8 cellular contexts compared by ENCODE assay signal in genomic region chr10:31760674-31761081, GRCh38.
DNase-seq lines count a peak whose midpoint lies in the region; ATAC-seq and TF ChIP-seq lines count a peak whose summit lies in the region.

No MANE protein-coding gene starts in this region.

- H3K27ac Mint-ChIP-seq in natural killer cell treated with Interleukin-12 subunit alpha and Interleukin-12 subunit beta and Interleukin-15 and Interleukin-18, amount 100 ng/mL, for 72 hours: peak overlapping the region; percentile 58 to 94

- intact Hi-C loops in colonic mucosa (cut with DNase I): no loop called here

- H3K27me3 ChIP-seq in BLaER1 treated with 17β-estradiol and CSF1 and Interleukin-3, amounts not matched to agents 10 nM and 100 nM: no peaks in the 10 kb centered on the region
- H3K27me3 ChIP-seq in colonic mucosa: no peaks in the 10 kb centered on the region

- H3K9me3 ChIP-seq in BLaER1 treated with 17β-estradiol and CSF1 and Interleukin-3, amounts not matched to agents 10 nM and 100 nM (replicated peaks in 1 of 11): 0 out of 22 replicates have a peak, but pooled peaks cover 0 to 5% (median 0%) of the 10 kb centered on the region in 11 experiments
- no peaks in the 10 kb centered on the region for H3K9me3 ChIP-seq in colonic mucosa

- peak overlapping the region; percentile 28 to 89 (median 48); a peak in 18 of 20 replicates for H3K4me3 ChIP-seq in BLaER1 treated with 17β-estradiol and CSF1 and Interleukin-3, amounts not matched to agents 10 nM and 100 nM
- H3K4me3 ChIP-seq in colonic mucosa: peak overlapping the region; percentile 21

- DNase-seq in NAMALWA (ENCODE audit: low spot score) (peak; percentile 11), colonic mucosa (no peak), Ammon's horn (ENCODE audit: low spot score) (no peak), NCI-H2227 treated with DMSO at 0.1 percent for 48 hours (lab: John Stamatoyannopoulos, UW) (no peak), inferior parietal cortex (ENCODE audit: extremely low spot score) (no peak)
- no peak for DNase-seq in natural killer cell treated with Interleukin-12 subunit alpha and Interleukin-12 subunit beta and Interleukin-15 and Interleukin-18, amount 100 ng/mL, for 72 hours (ENCODE audit: low spot score)

- no peaks in the 10 kb centered on the region for H3K36me3 ChIP-seq in BLaER1 treated with 17β-estradiol and CSF1 and Interleukin-3, amounts not matched to agents 10 nM and 100 nM
- no peaks in the 10 kb centered on the region for H3K36me3 ChIP-seq in colonic mucosa

- peak overlapping the region; percentile 93 for H3K4me3 Mint-ChIP-seq in natural killer cell treated with Interleukin-12 subunit alpha and Interleukin-12 subunit beta and Interleukin-15 and Interleukin-18, amount 100 ng/mL, for 72 hours

- H3K4me1 Mint-ChIP-seq in natural killer cell treated with Interleukin-12 subunit alpha and Interleukin-12 subunit beta and Interleukin-15 and Interleukin-18, amount 100 ng/mL, for 72 hours (ENCODE audit: low read depth in 2 of 2): peaks cover 14 to 19% of the 10 kb centered on the region in 2 donors

- no peaks in the 10 kb centered on the region for H3K9me3 Mint-ChIP-seq in natural killer cell treated with Interleukin-12 subunit alpha and Interleukin-12 subunit beta and Interleukin-15 and Interleukin-18, amount 100 ng/mL, for 72 hours

- peak overlapping the region; percentile 25 to 91 (median 74); a peak in 21 of 22 replicates for H3K27ac ChIP-seq in BLaER1 treated with 17β-estradiol and CSF1 and Interleukin-3, amounts not matched to agents 10 nM and 100 nM
- peak overlapping the region; percentile 74 for H3K27ac ChIP-seq in colonic mucosa

- no peaks in the 10 kb centered on the region for H4K20me1 ChIP-seq in BLaER1 treated with 17β-estradiol and CSF1 and Interleukin-3, amounts not matched to agents 10 nM and 100 nM

- no peaks in the 10 kb centered on the region for H3K27me3 Mint-ChIP-seq in natural killer cell treated with Interleukin-12 subunit alpha and Interleukin-12 subunit beta and Interleukin-15 and Interleukin-18, amount 100 ng/mL, for 72 hours

- peaks cover 7 to 23% (median 12%) of the 10 kb centered on the region in 10 experiments; a peak in 19 of 20 replicates for H3K4me1 ChIP-seq in BLaER1 treated with 17β-estradiol and CSF1 and Interleukin-3, amounts not matched to agents 10 nM and 100 nM
- no peaks in the 10 kb centered on the region for H3K4me1 ChIP-seq in colonic mucosa

- peak overlapping the region; percentile 65 to 90 (median 77) for H3K4me2 ChIP-seq in BLaER1 treated with 17β-estradiol and CSF1 and Interleukin-3, amounts not matched to agents 10 nM and 100 nM

- ATAC-seq in natural killer cell treated with Interleukin-12 subunit alpha and Interleukin-12 subunit beta and Interleukin-15 and Interleukin-18, amount 100 ng/mL, for 72 hours: no peak
- ATAC-seq in HG02678 (IDR thresholded peaks at IDR 0.05; ENCODE audit: unreplicated experiment): no peak

- H3K9ac ChIP-seq in BLaER1 treated with 17β-estradiol and CSF1 and Interleukin-3, amounts not matched to agents 10 nM and 100 nM: peak overlapping the region; percentile 30 to 75 (median 61); a peak in 20 of 22 replicates
- H3K9ac ChIP-seq in colonic mucosa (ENCODE audit: low read depth in 2 of 2, low read length in 2 of 2): peak overlapping the region; percentile 4 to 69

- TF ChIP-seq CTCF in colonic mucosa (IDR thresholded peaks at IDR 0.05): no peak

- H3K36me3 Mint-ChIP-seq in natural killer cell treated with Interleukin-12 subunit alpha and Interleukin-12 subunit beta and Interleukin-15 and Interleukin-18, amount 100 ng/mL, for 72 hours: no peaks in the 10 kb centered on the region
